11 cellular contexts compared by ENCODE assay signal in the genomic region with DNA sequence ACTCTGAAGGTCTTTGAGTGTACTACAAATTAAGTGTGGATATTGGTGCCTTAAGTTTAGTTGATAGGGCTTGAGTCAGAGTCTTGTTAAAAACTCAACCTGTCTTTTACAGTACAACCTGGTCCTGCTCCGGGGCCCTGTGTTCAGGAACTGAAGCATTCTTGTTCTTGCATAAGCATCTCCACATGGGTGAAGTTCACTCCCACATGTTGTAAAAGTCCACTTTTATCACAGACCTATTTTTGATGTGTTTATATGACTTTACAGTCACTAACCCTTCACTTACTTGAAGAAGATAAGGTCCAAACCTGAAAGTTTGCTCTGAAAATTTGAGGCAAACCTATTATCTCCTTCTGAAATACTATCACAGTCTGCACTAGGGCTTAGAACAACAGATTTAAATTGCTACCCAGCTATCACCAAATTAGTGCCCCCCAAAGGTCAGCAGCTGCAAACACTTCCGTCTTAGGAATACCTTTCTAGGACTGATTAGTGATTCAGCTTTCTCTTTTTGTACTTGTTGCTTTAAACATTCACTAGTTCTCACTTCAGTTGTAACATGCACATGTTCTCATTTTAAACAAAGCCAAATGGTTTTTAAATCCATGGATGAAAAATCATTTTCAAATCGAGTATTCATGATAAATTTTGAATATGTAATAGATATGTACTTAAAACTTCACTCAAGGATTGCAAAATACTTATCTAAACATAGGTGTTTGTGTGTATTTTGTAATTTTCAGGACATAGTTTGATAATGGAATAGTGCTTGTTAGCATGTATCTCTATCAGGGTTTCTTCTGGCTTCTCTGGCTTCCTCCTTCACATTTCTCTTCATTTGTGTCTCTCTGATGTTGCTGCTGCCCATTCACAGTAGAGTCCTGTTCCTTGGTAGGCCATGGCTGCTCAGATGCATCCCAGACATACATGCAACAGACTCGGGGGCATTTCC.
"Had no signal": no experiment of that assay in that cellular context is flagged by ENCODE, and none has a peak within 500 bp of the region (broad histone marks: within the 10 kb centered on the region; RNA-seq: fewer than 3 reads in every experiment).

No MANE protein-coding gene starts in this region.

- H3K4me1 Mint-ChIP-seq: nephron had no signal

- DNase-seq: activated CD4-positive, alpha-beta T cell treated with anti-CD3 and anti-CD28 coated beads for 48 hours; activated CD8-positive, alpha-beta memory T cell treated with anti-CD3 and anti-CD28 coated beads, Interleukin-2, amount 50 U/mL, for 48 hours; activated CD8-positive, alpha-beta T cell treated with anti-CD3 and anti-CD28 coated beads, Interleukin-2, amount 10 ng/mL, durations not matched to agents 7 days and 5 days; foreskin melanocyte; heart left ventricle; stimulated activated CD4-positive, alpha-beta T cell treated with anti-CD3 and anti-CD28 coated beads, Interleukin-2, amount 100 ng/mL, for 48 hours; stimulated activated naive CD4-positive, alpha-beta T cell treated with Interleukin-2 at 50 U/mL for 16 hours had no signal

- H3K4me3 Mint-ChIP-seq: activated CD8-positive, alpha-beta T cell treated with anti-CD3 and anti-CD28 coated beads, Interleukin-2, amount 10 ng/mL, durations not matched to agents 7 days and 5 days; nephron; T-helper 1 cell treated with Interleukin-12 subunit alpha and Interleukin-12 subunit beta and Interleukin-4 antibody, amounts not matched to agents 30 μg/mL and 1 μg/mL, for 36 hours had no signal

- H3K27ac ChIP-seq: ascending aorta, heart left ventricle had no signal

- ATAC-seq: activated CD8-positive, alpha-beta T cell treated with anti-CD3 and anti-CD28 coated beads, Interleukin-2, amount 10 ng/mL, durations not matched to agents 7 days and 5 days; heart left ventricle had no signal

- H3K4me3 ChIP-seq: ascending aorta, heart left ventricle, lung had no signal

- H3K27me3 ChIP-seq: ascending aorta, heart left ventricle had no signal

- H3K9me3 ChIP-seq: ascending aorta, heart left ventricle had no signal

- H3K27ac Mint-ChIP-seq: activated CD8-positive, alpha-beta T cell treated with anti-CD3 and anti-CD28 coated beads, Interleukin-2, amount 10 ng/mL, durations not matched to agents 7 days and 5 days; T-helper 1 cell treated with Interleukin-12 subunit alpha and Interleukin-12 subunit beta and Interleukin-4 antibody, amounts not matched to agents 30 μg/mL and 1 μg/mL, for 36 hours had no signal

- H3K36me3 ChIP-seq: ascending aorta, heart left ventricle had no signal

- H3K4me1 ChIP-seq: ascending aorta, heart left ventricle had no signal

- H3K9me3 Mint-ChIP-seq: nephron; T-helper 1 cell treated with Interleukin-12 subunit alpha and Interleukin-12 subunit beta and Interleukin-4 antibody, amounts not matched to agents 30 μg/mL and 1 μg/mL, for 36 hours had no signal
